8 cellular contexts compared by ENCODE assay signal in genomic region chr6:125791820-125792165, GRCh38. TPM values are rescaled to one million over a fixed set of nuclear protein-coding genes. Genes with fewer than 3 reads are reported as not detected.
DNase-seq lines count a peak whose midpoint lies in the region; ATAC-seq and TF ChIP-seq lines count a peak whose summit lies in the region.

No MANE protein-coding gene starts in this region.

- TF ChIP-seq CTCF in WI38 (IDR thresholded peaks at IDR 0.05; ENCODE audit: low read depth, low read length) = no peak
- TF ChIP-seq CTCF in glutamatergic neuron (IDR thresholded peaks at IDR 0.05; ENCODE audit: partially characterized antibody, unreplicated experiment) = peak; percentile 15
- no peak for TF ChIP-seq CTCF in smooth muscle cell (IDR thresholded peaks at IDR 0.05; ENCODE audit: borderline replicate concordance, insufficient read depth, poor library complexity, severe bottlenecking)

- H3K27ac Mint-ChIP-seq in glutamatergic neuron (ENCODE audit: unreplicated experiment) = peak overlapping the region; percentile 72

- H3K9me3 Mint-ChIP-seq in glutamatergic neuron (ENCODE audit: unreplicated experiment) = peaks cover 12% of the 10 kb centered on the region

- H3K4me3 Mint-ChIP-seq in glutamatergic neuron (ENCODE audit: unreplicated experiment) = peak overlapping the region; percentile 86

- H3K4me3 ChIP-seq in HAP-1 (peak overlapping the region; percentile 64), WI38 (ENCODE audit: low read depth, low read length) (peak overlapping the region; percentile 84), smooth muscle cell (peak overlapping the region; percentile 91)

- in situ Hi-C loops in HAP-1 (cut with MboI; ENCODE audit: low sequenced_read_pairs) = no loop called here

- no peaks in the 10 kb centered on the region for H4K20me1 ChIP-seq in smooth muscle cell (ENCODE audit: low read depth)

- no peak overlapping the region for H3K27ac ChIP-seq in smooth muscle cell (ENCODE audit: low read depth)

- H3F3A ChIP-seq in smooth muscle cell (ENCODE audit: low read depth) = peaks cover 23% of the 10 kb centered on the region

- H3K4me1 Mint-ChIP-seq in glutamatergic neuron (ENCODE audit: low read depth, unreplicated experiment) = no peaks in the 10 kb centered on the region

- no peak overlapping the region for H3K9ac ChIP-seq in smooth muscle cell (ENCODE audit: low read depth)

- peaks cover 35% of the 10 kb centered on the region for H3K4me1 ChIP-seq in HAP-1
- H3K4me1 ChIP-seq in smooth muscle cell (ENCODE audit: low read depth) = peaks cover 5% of the 10 kb centered on the region

- DNase-seq in HAP-1 (ENCODE audit: low spot score in 2 of 2) (no peak), glutamatergic neuron (no peak), smooth muscle cell (lab: John Stamatoyannopoulos, UW; ENCODE audit: unreplicated experiment) (no peak), UCSD-AML1 (lab: John Stamatoyannopoulos, UW; ENCODE audit: unreplicated experiment) (no peak), NCI-H748 treated with DMSO at 0.1 percent for 48 hours (lab: John Stamatoyannopoulos, UW) (no peak), LoVo (ENCODE audit: low spot score) (no peak)

- no peak for ATAC-seq in HG03521 (IDR thresholded peaks at IDR 0.05; ENCODE audit: unreplicated experiment)

- no peak overlapping the region for H2AFZ ChIP-seq in smooth muscle cell (ENCODE audit: low read depth)

- peaks cover 5% of the 10 kb centered on the region for H3K27me3 Mint-ChIP-seq in glutamatergic neuron (ENCODE audit: unreplicated experiment)

- H3K36me3 ChIP-seq in HAP-1 (replicated peaks) = no peaks in the 10 kb centered on the region
- H3K36me3 ChIP-seq in smooth muscle cell (ENCODE audit: low read depth) = no peaks in the 10 kb centered on the region

- no peaks in the 10 kb centered on the region for H3K36me3 Mint-ChIP-seq in glutamatergic neuron (ENCODE audit: unreplicated experiment)

- peaks cover 47% of the 10 kb centered on the region for H3K79me2 ChIP-seq in smooth muscle cell (ENCODE audit: low read depth)

- no peaks in the 10 kb centered on the region for H3K9me3 ChIP-seq in HAP-1
- no peaks in the 10 kb centered on the region for H3K9me3 ChIP-seq in smooth muscle cell (replicated peaks; ENCODE audit: low read depth)

- H3K27me3 ChIP-seq in HAP-1 (ENCODE audit: low read depth) (no peaks in the 10 kb centered on the region), smooth muscle cell (ENCODE audit: low read depth) (no peaks in the 10 kb centered on the region)

- peak overlapping the region; percentile 91 for H3K4me2 ChIP-seq in smooth muscle cell

RNA-seq across cellular contexts. Expression of gene NCOA7, which starts 1.0 kb away (rescaled TPM):
- total RNA-seq in glutamatergic neuron (ENCODE audit: unreplicated experiment) (23.5 TPM), smooth muscle cell (44.0 and 57.8 TPM in 2 replicates)
- polyA plus RNA-seq in smooth muscle cell = 35.7 and 38.1 TPM in 2 replicates

RNA-seq across cellular contexts. Expression of gene HEY2, which starts 42.4 kb away (rescaled TPM):
- 2.1 TPM for total RNA-seq in glutamatergic neuron (ENCODE audit: unreplicated experiment)
- total RNA-seq in smooth muscle cell = 17.2 and 21.2 TPM in 2 replicates
- 23.6 and 35.2 TPM in 2 replicates for polyA plus RNA-seq in smooth muscle cell
